Comparison of ENCODE assay signal across 2 cellular contexts in genomic region chr12:3168223-3168770, GRCh38.
TF ChIP-seq lines count a peak whose summit lies in the region.

No MANE protein-coding gene starts in this region.

TF ChIP-seq in IMR-90, 13 proteins besides CTCF, POLR2A, EP300 and RAD21:
- TF ChIP-seq NFE2L2 (IDR thresholded peaks at IDR 0.05; ENCODE audit: low read depth, low read length): no peak
- TF ChIP-seq CHD1 (IDR thresholded peaks at IDR 0.05; ENCODE audit: low read depth, low read length): no peak

TF ChIP-seq in WTC11, 78 proteins besides CTCF, POLR2A, EP300 and RAD21:
- TF ChIP-seq GABPB1 (CRISPR knock-in tag; IDR thresholded peaks at IDR 0.05) (no peak), NFE2L1 (CRISPR knock-in tag; IDR thresholded peaks at IDR 0.05) (no peak), MXD4 (CRISPR knock-in tag; IDR thresholded peaks at IDR 0.05; ENCODE audit: borderline replicate concordance) (no peak), ZNF317 (CRISPR knock-in tag; IDR thresholded peaks at IDR 0.05; ENCODE audit: borderline replicate concordance, low read depth) (no peak), ZSCAN18 (CRISPR knock-in tag; IDR thresholded peaks at IDR 0.05) (no peak), CREM (CRISPR knock-in tag; IDR thresholded peaks at IDR 0.05) (no peak), SOX15 (CRISPR knock-in tag; IDR thresholded peaks at IDR 0.05) (no peak), ZNF425 (CRISPR knock-in tag; conservative IDR thresholded peaks at IDR 0.05) (no peak), NFATC4 (CRISPR knock-in tag; IDR thresholded peaks at IDR 0.05) (no peak), E2F5 (CRISPR knock-in tag; IDR thresholded peaks at IDR 0.05) (no peak), FOXP1 (CRISPR knock-in tag; IDR thresholded peaks at IDR 0.05; ENCODE audit: borderline replicate concordance) (no peak), NR2C2 (CRISPR knock-in tag; IDR thresholded peaks at IDR 0.05) (no peak), USF1 (CRISPR knock-in tag; IDR thresholded peaks at IDR 0.05) (no peak), MYBL2 (CRISPR knock-in tag; IDR thresholded peaks at IDR 0.05) (no peak), ZNF532 (CRISPR knock-in tag; IDR thresholded peaks at IDR 0.05; ENCODE audit: borderline replicate concordance) (no peak), PREB (CRISPR knock-in tag; IDR thresholded peaks at IDR 0.05; ENCODE audit: borderline replicate concordance) (no peak), ATF6 (CRISPR knock-in tag; IDR thresholded peaks at IDR 0.05) (no peak), SMAD3 (CRISPR knock-in tag; IDR thresholded peaks at IDR 0.05; ENCODE audit: borderline replicate concordance) (no peak)
